ENCODE assay signal across 8 cellular contexts in genomic region chr17:31488264-31488981, GRCh38.
DNase-seq lines count a peak whose midpoint lies in the region; ATAC-seq, FAIRE-seq and TF ChIP-seq lines count a peak whose summit lies in the region.

No MANE protein-coding gene starts in this region.

- peak; percentile 25 to 47 for DNase-seq in NCI-H2081 (lab: John Stamatoyannopoulos, UW)
- DNase-seq in NCI-H2081 treated with DMSO at 0.1 percent for 48 hours (lab: John Stamatoyannopoulos, UW) = no peak
- DNase-seq in SJSA1 (ENCODE audit: low read depth in 1 of 2, low spot score in 2 of 2) = no peak
- DNase-seq in endothelial cell of umbilical vein (ENCODE audit: low read depth, low spot score) = no peak
- DNase-seq in glomerular visceral epithelial cell (ENCODE audit: extremely low spot score) = no peak
- DNase-seq in GOT3 (lab: John Stamatoyannopoulos, UW) = no peak

- no peaks in the 10 kb centered on the region for H3K9me3 ChIP-seq in SJSA1 (replicated peaks)
- no peaks in the 10 kb centered on the region for H3K9me3 ChIP-seq in endothelial cell of umbilical vein (replicated peaks; ENCODE audit: control insufficient read depth, insufficient read depth, low read length)
- no peaks in the 10 kb centered on the region for H3K9me3 ChIP-seq in neural cell (ENCODE audit: low read length)

- intact Hi-C loops in endothelial cell of umbilical vein (cut with micrococcal nuclease) = no loop called here

- POLR2A ChIA-PET in endothelial cell of umbilical vein (lab: Charles Lee) = no interaction called here

- no peak for FAIRE-seq in endothelial cell of umbilical vein (lab: Jason Lieb, UNC)

- no peak overlapping the region for H2AFZ ChIP-seq in endothelial cell of umbilical vein (ENCODE audit: low read depth, low read length)
- peak overlapping the region; percentile 14 for H2AFZ ChIP-seq in neural cell (ENCODE audit: low read depth, low read length)

- H4K20me1 ChIP-seq in endothelial cell of umbilical vein (replicated peaks; ENCODE audit: control insufficient read depth, extremely low read depth, insufficient read depth, low read length) (no peaks in the 10 kb centered on the region), neural cell (ENCODE audit: insufficient read depth) (no peaks in the 10 kb centered on the region)

- ATAC-seq in HG03039 (IDR thresholded peaks at IDR 0.05; ENCODE audit: unreplicated experiment) = peak; percentile 14

- H3K4me1 ChIP-seq in SJSA1 (replicated peaks) = peaks cover 16% of the 10 kb centered on the region
- H3K4me1 ChIP-seq in endothelial cell of umbilical vein (ENCODE audit: control insufficient read depth, extremely low read depth, insufficient read depth, low read length) = no peaks in the 10 kb centered on the region

- dilution Hi-C loops in endothelial cell of umbilical vein (cut with MboI; ENCODE audit: extremely low pct_ligation_motif_present, low sequenced_read_pairs) = no loop called here

- H3K27me3 ChIP-seq in SJSA1 (replicated peaks) = peaks cover 46% of the 10 kb centered on the region
- peaks cover 41 to 46% of the 10 kb centered on the region in 2 experiments for H3K27me3 ChIP-seq in endothelial cell of umbilical vein (ENCODE audit: control insufficient read depth in 2 of 2, insufficient read depth in 2 of 2, low read length in 2 of 2)
- peaks cover 21% of the 10 kb centered on the region for H3K27me3 ChIP-seq in neural cell (ENCODE audit: insufficient read depth, low read depth, low read length)

- H3K36me3 ChIP-seq in SJSA1 (no peaks in the 10 kb centered on the region), endothelial cell of umbilical vein (ENCODE audit: control insufficient read depth in 2 of 2, extremely low read depth in 1 of 2, insufficient read depth in 2 of 2, low read length in 2 of 2) (no peaks in the 10 kb centered on the region), neural cell (ENCODE audit: insufficient read depth, low read length) (no peaks in the 10 kb centered on the region)

- no peak overlapping the region for H3K27ac ChIP-seq in SJSA1
- no peak overlapping the region for H3K27ac ChIP-seq in endothelial cell of umbilical vein (ENCODE audit: insufficient read depth, low read depth, low read length)
- H3K27ac ChIP-seq in neural cell (ENCODE audit: low read length) = peak overlapping the region; percentile 37

- BruUV-seq in endothelial cell of umbilical vein (replicated peaks; lab: Mats Ljungman, UMichigan) = no TSS peak

- no peaks in the 10 kb centered on the region for H3K9me2 ChIP-seq in neural cell (ENCODE audit: insufficient read depth, low read length)

- H3F3A ChIP-seq in neural cell (ENCODE audit: insufficient read depth, low read length, poor library complexity, severe bottlenecking) = no peaks in the 10 kb centered on the region

- no peak for TF ChIP-seq POLR2A in endothelial cell of umbilical vein (IDR thresholded peaks at IDR 0.05; ENCODE audit: low read depth, low read length)

- H3K4me3 ChIP-seq in SJSA1 (peak overlapping the region; percentile 32), endothelial cell of umbilical vein (replicated peaks in 1 of 3; ENCODE audit: insufficient read depth in 1 of 3, low read depth in 1 of 3, low read length in 3 of 3) (no peak overlapping the region), neural cell (ENCODE audit: low read length) (peak overlapping the region; percentile 95)

- CTCF ChIA-PET in endothelial cell of umbilical vein (lab: Charles Lee) = interaction anchor here (0.9 kb wide), 1 partner anchor 20 kb away, joined by 3 read pairs; no protein-coding TSS in a partner anchor

- no peak for TF ChIP-seq EP300 in neural cell (conservative IDR thresholded peaks at IDR 0.05; ENCODE audit: poor library complexity, severe bottlenecking)

- TF ChIP-seq CTCF in endothelial cell of umbilical vein (IDR thresholded peaks at IDR 0.05; ENCODE audit: extremely low read depth in 1 of 2, insufficient read depth in 1 of 2, low read depth in 1 of 2, low read length in 2 of 2) (no peak), neural cell (IDR thresholded peaks at IDR 0.05; ENCODE audit: poor library complexity, severe bottlenecking) (no peak)

- TF ChIP-seq RAD21 in neural cell (conservative IDR thresholded peaks at IDR 0.05) = no peak

- no peak overlapping the region for H3K4me2 ChIP-seq in endothelial cell of umbilical vein (ENCODE audit: insufficient read depth, low read length)
- peak overlapping the region; percentile 88 for H3K4me2 ChIP-seq in neural cell (ENCODE audit: low read length)

- H3K9ac ChIP-seq in endothelial cell of umbilical vein (replicated peaks; ENCODE audit: extremely low read depth, insufficient read depth, low read length) = no peak overlapping the region
- peak overlapping the region; percentile 77 for H3K9ac ChIP-seq in neural cell (ENCODE audit: low read length)

- no peaks in the 10 kb centered on the region for H3K9me1 ChIP-seq in endothelial cell of umbilical vein (replicated peaks; ENCODE audit: control insufficient read depth, extremely low read depth, insufficient read depth, low read length)

- H3K79me2 ChIP-seq in endothelial cell of umbilical vein (ENCODE audit: control insufficient read depth, insufficient read depth, low read length) = no peaks in the 10 kb centered on the region
- H3K79me2 ChIP-seq in neural cell (replicated peaks; ENCODE audit: insufficient read depth, low read length) = no peaks in the 10 kb centered on the region

TF ChIP-seq in endothelial cell of umbilical vein, 7 proteins besides CTCF, POLR2A, EP300 and RAD21:
- no peak for TF ChIP-seq GATA2 (IDR thresholded peaks at IDR 0.05; ENCODE audit: insufficient read depth, insufficient read length, low read depth, low read length)
- no peak for TF ChIP-seq JUN (IDR thresholded peaks at IDR 0.05; ENCODE audit: borderline replicate concordance, insufficient read depth, insufficient read length, low read depth)
- peak; percentile 98 for TF ChIP-seq EZH2 (IDR thresholded peaks at IDR 0.05; ENCODE audit: borderline replicate concordance, low read depth, low read length, severe bottlenecking)
- no peak for TF ChIP-seq MYC (IDR thresholded peaks at IDR 0.05; ENCODE audit: low read depth, low read length)

TF ChIP-seq in neural cell, 6 proteins besides CTCF, POLR2A, EP300 and RAD21:
- TF ChIP-seq REST (IDR thresholded peaks at IDR 0.05; ENCODE audit: borderline replicate concordance) (no peak), TAF1 (IDR thresholded peaks at IDR 0.05; ENCODE audit: low read depth) (no peak), POLR2AphosphoS5 (IDR thresholded peaks at IDR 0.05) (no peak), MXI1 (conservative IDR thresholded peaks at IDR 0.05; ENCODE audit: poor library complexity, severe bottlenecking) (no peak), EZH2 (IDR thresholded peaks at IDR 0.05; ENCODE audit: borderline replicate concordance, insufficient read depth, low read length, poor library complexity, severe bottlenecking) (no peak), SMC3 (conservative IDR thresholded peaks at IDR 0.05; ENCODE audit: poor library complexity) (no peak)

Comparison
In these comparisons a context has a peak if more than half of its experiments do, and no peak if none do; other contexts are left out.
1. DNase-seq: peak in NCI-H2081 (2 of 2); none in NCI-H2081 treated with DMSO at 0.1 percent for 48 hours (single experiment), SJSA1 (0 of 2), endothelial cell of umbilical vein (single experiment), glomerular visceral epithelial cell (single experiment) and GOT3 (single experiment).
2. H3K4me3 ChIP-seq: peak in SJSA1 (single experiment) and neural cell (single experiment); none in endothelial cell of umbilical vein (0 of 3).